21 cellular contexts compared by ENCODE assay signal in genomic region chr17:75888484-75888883, GRCh38.
"Had no signal": no experiment of that assay in that cellular context is flagged by ENCODE, and none has a peak within 500 bp of the region (broad histone marks: within the 10 kb centered on the region; RNA-seq: fewer than 3 reads in every experiment).

No MANE protein-coding gene starts in this region.

- H3K9me3 Mint-ChIP-seq: activated B cell treated with CpG ODN at 0.5 μM for 24 hours; activated T-cell treated with anti-CD3 and anti-CD28 coated beads, Interleukin-2, amount 50 U/mL, for 4 hours; effector memory CD8-positive, alpha-beta T cell; naive thymus-derived CD4-positive, alpha-beta T cell; neural progenitor cell had no signal

- ATAC-seq: activated T-cell treated with anti-CD3 and anti-CD28 coated beads, Interleukin-2, amount 50 U/mL, for 4 hours; effector memory CD8-positive, alpha-beta T cell; left cardiac atrium; naive thymus-derived CD4-positive, alpha-beta T cell; upper lobe of right lung had no signal

- H3K36me3 ChIP-seq: neural progenitor cell, ovary had no signal

- H3K27me3 Mint-ChIP-seq: activated B cell treated with CpG ODN at 0.5 μM for 24 hours; effector memory CD8-positive, alpha-beta T cell; naive thymus-derived CD4-positive, alpha-beta T cell had no signal

- H3K4me2 ChIP-seq: hepatocyte, neural progenitor cell had no signal

- H2AFZ ChIP-seq: hepatocyte, neural progenitor cell had no signal

- H3K27me3 ChIP-seq: hepatocyte, neural progenitor cell, ovary, spleen, upper lobe of right lung had no signal

- H3K27ac Mint-ChIP-seq: activated B cell treated with CpG ODN at 0.5 μM for 24 hours; effector memory CD8-positive, alpha-beta T cell; naive thymus-derived CD4-positive, alpha-beta T cell; neural progenitor cell had no signal

- H3K9me3 ChIP-seq: ovary, spleen, upper lobe of right lung had no signal

- H3K4me3 Mint-ChIP-seq: activated B cell treated with CpG ODN at 0.5 μM for 24 hours; activated T-cell treated with anti-CD3 and anti-CD28 coated beads, Interleukin-2, amount 50 U/mL, for 4 hours; effector memory CD8-positive, alpha-beta T cell; naive thymus-derived CD4-positive, alpha-beta T cell; neural progenitor cell had no signal

- H3K27ac ChIP-seq: hepatocyte, neural progenitor cell, ovary, spleen, upper lobe of right lung had no signal

- H3K9ac ChIP-seq: neural progenitor cell had no signal

- H3K4me1 Mint-ChIP-seq: activated B cell treated with CpG ODN at 0.5 μM for 24 hours had no signal

- H3K4me1 ChIP-seq: neural progenitor cell, upper lobe of right lung had no signal

- H3K79me2 ChIP-seq: hepatocyte had no signal

- H3K4me3 ChIP-seq: hepatocyte, neural progenitor cell, ovary, spleen, upper lobe of right lung had no signal

- DNase-seq: activated B cell treated with CpG ODN at 0.5 μM for 24 hours; activated CD4-positive, alpha-beta T cell treated with anti-CD3 and anti-CD28 coated beads, Interleukin-2, amount 50 U/mL, for 1 hour; activated CD8-positive, alpha-beta memory T cell treated with anti-CD3 and anti-CD28 coated beads, Interleukin-2, amount 50 U/mL, for 4 hours; activated effector memory CD4-positive, alpha-beta T cell treated with Interleukin-2 at 50 U/mL for 16 hours; activated naive CD4-positive, alpha-beta T cell treated with anti-CD3 and anti-CD28 coated beads, Interleukin-2, amount 50 U/mL, for 16 hours; activated T-cell treated with anti-CD3 and anti-CD28 coated beads, Interleukin-2, amount 50 U/mL, for 4 hours; amniotic stem cell; caudate nucleus; effector memory CD8-positive, alpha-beta T cell; foreskin fibroblast; left cardiac atrium; mesendoderm; naive thymus-derived CD4-positive, alpha-beta T cell; ovary; spleen; stimulated activated CD4-positive, alpha-beta T cell treated with anti-CD3 and anti-CD28 coated beads, Interleukin-4, amount 100 ng/mL, for 4 hours; stimulated activated naive CD4-positive, alpha-beta T cell; T-helper 2 cell; upper lobe of right lung had no signal
